In genomic region chr2:27843992-27844391, GRCh38 we compare ENCODE assay signal across 26 cellular contexts.
"Had no signal": no experiment of that assay in that cellular context is flagged by ENCODE, and none has a peak within 500 bp of the region (broad histone marks: within the 10 kb centered on the region; RNA-seq: fewer than 3 reads in every experiment).

No MANE protein-coding gene starts in this region.

- H3K36me3 Mint-ChIP-seq: brain had no signal

- H3K4me1 Mint-ChIP-seq: activated CD4-positive, alpha-beta memory T cell treated with anti-CD3 and anti-CD28 coated beads, Interleukin-2, amount 10 ng/mL, durations not matched to agents 7 days and 5 days; activated CD4-positive, alpha-beta T cell treated with anti-CD3 and anti-CD28 coated beads, Interleukin-2, amount 10 ng/mL, durations not matched to agents 7 days and 5 days; activated T-helper 17 cell treated with anti-CD3 and anti-CD28 coated beads, Interleukin-2, amount 50 U/mL, for 72 hours; brain had no signal

- H3K4me3 Mint-ChIP-seq: activated CD4-positive, alpha-beta memory T cell treated with anti-CD3 and anti-CD28 coated beads, Interleukin-2, amount 10 ng/mL, durations not matched to agents 7 days and 5 days; activated CD4-positive, alpha-beta T cell treated with anti-CD3 and anti-CD28 coated beads, Interleukin-2, amount 10 ng/mL, durations not matched to agents 7 days and 5 days; activated naive CD4-positive, alpha-beta T cell treated with anti-CD3 and anti-CD28 coated beads for 36 hours; activated naive CD8-positive, alpha-beta T cell; activated T-helper 17 cell treated with anti-CD3 and anti-CD28 coated beads, Interleukin-2, amount 50 U/mL, for 72 hours; brain had no signal

- ATAC-seq: activated T-helper 17 cell treated with anti-CD3 and anti-CD28 coated beads, Interleukin-2, amount 50 U/mL, for 72 hours; Panc1 had no signal

- H3K4me2 ChIP-seq: SK-N-SH had no signal

- H3K36me3 ChIP-seq: SJCRH30 had no signal

- H3K4me3 ChIP-seq: SJCRH30 had no signal

- H3K9me3 ChIP-seq: SJCRH30, SK-N-SH had no signal

- H3K27me3 Mint-ChIP-seq: activated CD4-positive, alpha-beta memory T cell treated with anti-CD3 and anti-CD28 coated beads, Interleukin-2, amount 10 ng/mL, durations not matched to agents 7 days and 5 days; activated CD4-positive, alpha-beta T cell treated with anti-CD3 and anti-CD28 coated beads, Interleukin-2, amount 10 ng/mL, durations not matched to agents 7 days and 5 days; activated naive CD8-positive, alpha-beta T cell; activated T-helper 17 cell treated with anti-CD3 and anti-CD28 coated beads, Interleukin-2, amount 50 U/mL, for 72 hours; brain had no signal

- H3K27ac ChIP-seq: VCaP had no signal

- H3K9ac ChIP-seq: SK-N-SH had no signal

- H3K27ac Mint-ChIP-seq: activated CD4-positive, alpha-beta memory T cell treated with anti-CD3 and anti-CD28 coated beads, Interleukin-2, amount 10 ng/mL, durations not matched to agents 7 days and 5 days; activated CD4-positive, alpha-beta T cell treated with anti-CD3 and anti-CD28 coated beads, Interleukin-2, amount 10 ng/mL, durations not matched to agents 7 days and 5 days; activated naive CD4-positive, alpha-beta T cell treated with anti-CD3 and anti-CD28 coated beads for 36 hours; activated naive CD8-positive, alpha-beta T cell; activated T-helper 17 cell treated with anti-CD3 and anti-CD28 coated beads, Interleukin-2, amount 50 U/mL, for 72 hours; brain had no signal

- H3K9me3 Mint-ChIP-seq: activated CD4-positive, alpha-beta memory T cell treated with anti-CD3 and anti-CD28 coated beads, Interleukin-2, amount 10 ng/mL, durations not matched to agents 7 days and 5 days; activated CD4-positive, alpha-beta T cell treated with anti-CD3 and anti-CD28 coated beads, Interleukin-2, amount 10 ng/mL, durations not matched to agents 7 days and 5 days; activated naive CD4-positive, alpha-beta T cell treated with anti-CD3 and anti-CD28 coated beads for 36 hours; activated T-helper 17 cell treated with anti-CD3 and anti-CD28 coated beads, Interleukin-2, amount 50 U/mL, for 72 hours; brain had no signal

- DNase-seq: activated CD4-positive, alpha-beta memory T cell treated with anti-CD3 and anti-CD28 coated beads, Interleukin-2, amount 10 ng/mL, durations not matched to agents 7 days and 5 days; activated CD4-positive, alpha-beta T cell treated with anti-CD3 and anti-CD28 coated beads, Interleukin-2, amount 10 ng/mL, durations not matched to agents 7 days and 5 days; activated CD4-positive, CD25-positive, alpha-beta regulatory T cell; activated gamma-delta T cell; activated naive CD4-positive, alpha-beta T cell treated with anti-CD3 and anti-CD28 coated beads for 36 hours; activated T-cell treated with anti-CD3 and anti-CD28 coated beads for 4 hours; activated T-cell treated with anti-CD3 and anti-CD28 coated beads, Interleukin-2, amount 50 U/mL, for 48 hours; amygdala; KG1; NCI-H1092 treated with DMSO at 0.1 percent for 48 hours; NCI-H1417 treated with DMSO at 0.1 percent for 48 hours; NCI-H2029 treated with DMSO at 0.1 percent for 48 hours; NCI-H510A treated with DMSO at 0.1 percent for 48 hours; NCI-H69; NK-92 treated with Interleukin-12 subunit alpha and Interleukin-12 subunit beta, amount 100 ng/mL, for 24 hours; OCI-M1; Right ventricle myocardium superior; RPMI8226; SJCRH30; SK-N-SH; T-helper 1 cell had no signal

- H3K27me3 ChIP-seq: SJCRH30 had no signal
